18 cellular contexts compared by ENCODE assay signal in genomic region chr4:2125023-2125422, GRCh38.
DNase-seq lines count a peak whose midpoint lies in the region; ATAC-seq and TF ChIP-seq lines count a peak whose summit lies in the region.
"Had no signal": no experiment of that assay in that cellular context is flagged by ENCODE, and none has a peak within 500 bp of the region (broad histone marks: within the 10 kb centered on the region; RNA-seq: fewer than 3 reads in every experiment).

No MANE protein-coding gene starts in this region.

- 95% methylated on average over 4 of the region's 4 CpGs for WGBS in mammary epithelial cell (ENCODE audit: low coverage, missing lambda C conversion rate)
- WGBS in prostate gland: 91% methylated on average over 4 of the region's 4 CpGs

- CTCF ChIA-PET in activated CD4-positive, alpha-beta T cell treated with anti-CD3 and anti-CD28 coated beads, Interleukin-2, amount 10 ng/mL, durations not matched to agents 7 days and 5 days (lab: Charles Lee): interaction anchor here (0.6 kb wide), 2 partner anchors 170 to 424 kb away, joined by 3 to 6 read pairs; no protein-coding TSS in a partner anchor
- CTCF ChIA-PET in mammary epithelial cell (lab: Charles Lee; ENCODE audit: low non-redundant PET): no interaction called here

- H3K4me3 Mint-ChIP-seq in activated CD4-positive, alpha-beta T cell treated with anti-CD3 and anti-CD28 coated beads, Interleukin-2, amount 10 ng/mL, durations not matched to agents 7 days and 5 days: no peak overlapping the region
- H3K4me3 Mint-ChIP-seq in activated CD4-positive, alpha-beta T cell treated with anti-CD3 and anti-CD28 coated beads, Interleukin-2, amount 10 ng/mL, durations not matched to agents 24 days and 14 days: no peak overlapping the region
- H3K4me3 Mint-ChIP-seq: CD4-positive, CD25-positive, alpha-beta regulatory T cell; CD8-positive, alpha-beta memory T cell; GM23338 had no signal

- H4K20me1 ChIP-seq in mammary epithelial cell (ENCODE audit: insufficient read depth, low read length): no peaks in the 10 kb centered on the region

- H3K27me3 Mint-ChIP-seq in activated CD4-positive, alpha-beta T cell treated with anti-CD3 and anti-CD28 coated beads, Interleukin-2, amount 10 ng/mL, durations not matched to agents 7 days and 5 days: no peaks in the 10 kb centered on the region
- peaks cover 7% of the 10 kb centered on the region for H3K27me3 Mint-ChIP-seq in activated CD4-positive, alpha-beta T cell treated with anti-CD3 and anti-CD28 coated beads, Interleukin-2, amount 10 ng/mL, durations not matched to agents 24 days and 14 days

- H3K27ac Mint-ChIP-seq in activated CD4-positive, alpha-beta T cell treated with anti-CD3 and anti-CD28 coated beads, Interleukin-2, amount 10 ng/mL, durations not matched to agents 7 days and 5 days: peak overlapping the region; percentile 26
- no peak overlapping the region for H3K27ac Mint-ChIP-seq in activated CD4-positive, alpha-beta T cell treated with anti-CD3 and anti-CD28 coated beads, Interleukin-2, amount 10 ng/mL, durations not matched to agents 24 days and 14 days
- H3K27ac Mint-ChIP-seq: CD4-positive, CD25-positive, alpha-beta regulatory T cell; GM23338 had no signal

- no peak overlapping the region for H3K9ac ChIP-seq in mammary epithelial cell (ENCODE audit: insufficient read depth, low read length)

- peaks cover 3% of the 10 kb centered on the region for H3K4me1 Mint-ChIP-seq in activated CD4-positive, alpha-beta T cell treated with anti-CD3 and anti-CD28 coated beads, Interleukin-2, amount 10 ng/mL, durations not matched to agents 7 days and 5 days
- peaks cover 6% of the 10 kb centered on the region for H3K4me1 Mint-ChIP-seq in activated CD4-positive, alpha-beta T cell treated with anti-CD3 and anti-CD28 coated beads, Interleukin-2, amount 10 ng/mL, durations not matched to agents 24 days and 14 days
- H3K4me1 Mint-ChIP-seq: CD8-positive, alpha-beta memory T cell had no signal

- DNase-seq in activated CD4-positive, alpha-beta T cell treated with anti-CD3 and anti-CD28 coated beads, Interleukin-2, amount 10 ng/mL, durations not matched to agents 7 days and 5 days: no peak
- no peak for DNase-seq in activated CD4-positive, alpha-beta T cell treated with anti-CD3 and anti-CD28 coated beads, Interleukin-2, amount 10 ng/mL, durations not matched to agents 24 days and 14 days
- DNase-seq in mammary epithelial cell (peak; percentile 27), prostate gland (ENCODE audit: low spot score) (no peak)
- DNase-seq: ACHN; BE2C; C1 segment of cervical spinal cord; CD4-positive, CD25-positive, alpha-beta regulatory T cell; CD8-positive, alpha-beta memory T cell; COR-L47; DMS 273 treated with DMSO at 0.1 percent for 48 hours; DMS79; GDM1; HCEC 1CT; IMR-90 had no signal

- H3K79me2 ChIP-seq in mammary epithelial cell (ENCODE audit: insufficient read depth, low read length): no peaks in the 10 kb centered on the region

- BruUV-seq in mammary epithelial cell (replicated peaks; lab: Mats Ljungman, UMichigan): no TSS peak

- POLR2A ChIA-PET in activated CD4-positive, alpha-beta T cell treated with anti-CD3 and anti-CD28 coated beads, Interleukin-2, amount 10 ng/mL, durations not matched to agents 7 days and 5 days (lab: Charles Lee): no interaction called here

- ATAC-seq in esophagus mucosa: peak; percentile 52
- ATAC-seq in HG03108 (IDR thresholded peaks at IDR 0.05; ENCODE audit: unreplicated experiment): no peak
- ATAC-seq: GM23338 had no signal

- no peaks in the 10 kb centered on the region for H3K36me3 Mint-ChIP-seq in activated CD4-positive, alpha-beta T cell treated with anti-CD3 and anti-CD28 coated beads, Interleukin-2, amount 10 ng/mL, durations not matched to agents 7 days and 5 days (ENCODE audit: low read depth)
- peaks cover 4% of the 10 kb centered on the region for H3K36me3 Mint-ChIP-seq in activated CD4-positive, alpha-beta T cell treated with anti-CD3 and anti-CD28 coated beads, Interleukin-2, amount 10 ng/mL, durations not matched to agents 24 days and 14 days (ENCODE audit: low read depth)

- H3K9me3 ChIP-seq in mammary epithelial cell (replicated peaks; ENCODE audit: insufficient read depth, low read length) (no peaks in the 10 kb centered on the region), prostate gland (no peaks in the 10 kb centered on the region)
- H3K9me3 ChIP-seq: BE2C had no signal

- no peaks in the 10 kb centered on the region for H3K9me3 Mint-ChIP-seq in activated CD4-positive, alpha-beta T cell treated with anti-CD3 and anti-CD28 coated beads, Interleukin-2, amount 10 ng/mL, durations not matched to agents 7 days and 5 days
- H3K9me3 Mint-ChIP-seq in activated CD4-positive, alpha-beta T cell treated with anti-CD3 and anti-CD28 coated beads, Interleukin-2, amount 10 ng/mL, durations not matched to agents 24 days and 14 days: no peaks in the 10 kb centered on the region
- H3K9me3 Mint-ChIP-seq: CD4-positive, CD25-positive, alpha-beta regulatory T cell; CD8-positive, alpha-beta memory T cell; GM23338 had no signal

- no peak for TF ChIP-seq POLR2A in prostate gland (IDR thresholded peaks at IDR 0.05)

- in situ Hi-C loops in mammary epithelial cell (cut with MboI; ENCODE audit: low sequenced_read_pairs in 2 of 2): no loop called here

- H3K4me2 ChIP-seq in mammary epithelial cell (ENCODE audit: insufficient read depth, low read depth, low read length): no peak overlapping the region
- H3K4me2 ChIP-seq: GM23338 had no signal

- dilution Hi-C loops in mammary epithelial cell (cut with HindIII; ENCODE audit: low sequenced_read_pairs): no loop called here

- peak overlapping the region; percentile 25 for H2AFZ ChIP-seq in mammary epithelial cell (ENCODE audit: low read depth, low read length)
- H2AFZ ChIP-seq: GM23338 had no signal

- no peaks in the 10 kb centered on the region for H3K36me3 ChIP-seq in mammary epithelial cell (ENCODE audit: insufficient read depth, low read length)
- H3K36me3 ChIP-seq in prostate gland: no peaks in the 10 kb centered on the region
- H3K36me3 ChIP-seq: BE2C had no signal

- TF ChIP-seq CTCF in mammary epithelial cell (conservative IDR thresholded peaks at IDR 0.05 in 1 of 2, IDR thresholded peaks at IDR 0.05 in 1 of 2; ENCODE audit: extremely low read depth in 1 of 2, insufficient read depth in 1 of 2, low read depth in 1 of 2, low read length in 2 of 2) (no peak), prostate gland (IDR thresholded peaks at IDR 0.05) (no peak)

- intact Hi-C loops in activated CD4-positive, alpha-beta T cell treated with anti-CD3 and anti-CD28 coated beads, Interleukin-2, amount 10 ng/mL, durations not matched to agents 24 days and 14 days (cut with micrococcal nuclease): no loop called here
- intact Hi-C loops in mammary epithelial cell (cut with micrococcal nuclease): no loop called here
- intact Hi-C loops in prostate gland (cut with DNase I): no loop called here

- H3K27me3 ChIP-seq in mammary epithelial cell (ENCODE audit: insufficient read depth, low read length) (peaks cover 3% of the 10 kb centered on the region), prostate gland (replicated peaks; ENCODE audit: insufficient read depth) (no peaks in the 10 kb centered on the region)

- H3K27ac ChIP-seq in mammary epithelial cell (ENCODE audit: insufficient read depth, low read depth, low read length) (no peak overlapping the region), prostate gland (no peak overlapping the region)

- H3K4me1 ChIP-seq in mammary epithelial cell (ENCODE audit: insufficient read depth, low read length) (peaks cover 3% of the 10 kb centered on the region), prostate gland (replicated peaks) (no peaks in the 10 kb centered on the region)
- H3K4me1 ChIP-seq: BE2C had no signal

- H3K4me3 ChIP-seq in mammary epithelial cell (replicated peaks in 1 of 3; ENCODE audit: insufficient read depth in 1 of 3, low read depth in 2 of 3, low read length in 3 of 3): no peak overlapping the region
- no peak overlapping the region for H3K4me3 ChIP-seq in prostate gland
- H3K4me3 ChIP-seq: GM23338 had no signal
